Comparison of ENCODE assay signal across 24 cellular contexts in the genomic region with DNA sequence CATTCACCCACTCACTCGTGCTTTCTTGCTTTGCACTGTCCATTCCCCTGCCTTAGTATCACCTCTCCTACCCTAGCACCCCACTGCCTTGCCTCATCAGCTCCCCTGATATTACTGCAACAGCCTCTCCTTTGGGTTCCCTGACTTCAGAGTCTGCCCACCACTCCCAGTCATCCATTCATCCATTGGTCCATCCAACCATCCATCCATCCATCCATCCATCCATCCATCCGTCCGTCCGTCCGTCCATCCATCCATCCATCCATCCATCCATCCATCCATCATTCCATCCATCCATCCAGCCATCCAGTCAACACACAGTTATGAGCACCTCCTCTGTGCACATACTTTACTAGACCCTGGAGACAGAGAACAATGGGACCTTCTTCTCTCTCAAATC. TPM values are rescaled to one million over a fixed set of nuclear protein-coding genes. Genes with fewer than 3 reads are reported as not detected.
A peak's percentile ranks its signal among the peaks of the same experiment; 100 is the strongest.
DNase-seq lines count a peak whose midpoint lies in the region; ATAC-seq, FAIRE-seq and TF ChIP-seq lines count a peak whose summit lies in the region.
"Had no signal": no experiment of that assay in that cellular context is flagged by ENCODE, and none has a peak within 500 bp of the region (broad histone marks: within the 10 kb centered on the region; RNA-seq: fewer than 3 reads in every experiment).

No MANE protein-coding gene starts in this region.

- peak; percentile 27; the same call in 1 of the 2 replicates for TF ChIP-seq POLR2A in GM12878 (IDR thresholded peaks at IDR 0.05; ENCODE audit: low read depth, low read length)

- no peaks in the 10 kb centered on the region for H3K4me1 ChIP-seq in GM12878 (ENCODE audit: control insufficient read depth, insufficient read depth, low read length)
- H3K4me1 ChIP-seq: A549 had no signal

- peak overlapping the region; percentile 10 for H3K27ac Mint-ChIP-seq in activated T-cell treated with anti-CD3 and anti-CD28 coated beads, Interleukin-2, amount 50 U/mL, for 72 hours
- peak overlapping the region; percentile 29 for H3K27ac Mint-ChIP-seq in stimulated activated effector memory CD8-positive, alpha-beta T cell treated with anti-CD3 and anti-CD28 coated beads, Interleukin-12 subunit alpha, Interleukin-12 subunit beta, amount 100 ng/mL, for 72 hours
- no peak overlapping the region for H3K27ac Mint-ChIP-seq in stimulated activated memory B cell treated with anti-CD40 and anti-IgM and Interleukin-4, amounts not matched to agents 10 μg/mL and 1 μg/mL and 100 μg/mL, for 72 hours
- H3K27ac Mint-ChIP-seq: CD4-positive, CD25-positive, alpha-beta regulatory T cell had no signal

- no TSS peak for BruUV-seq in GM12878 (replicated peaks; lab: Mats Ljungman, UMichigan)

- RAD21 ChIA-PET in GM12878 (lab: Charles Lee; ENCODE audit: unreplicated experiment) = no interaction called here

- no peak for DNase-seq in activated T-cell treated with anti-CD3 and anti-CD28 coated beads, Interleukin-2, amount 50 U/mL, for 72 hours
- no peak for DNase-seq in activated T-cell treated with anti-CD3 and anti-CD28 coated beads, Interleukin-2, amount 50 U/mL, for 4 hours
- DNase-seq in GM12878 (ENCODE audit: low read depth, low spot score) (no peak), NCI-H2081 (lab: John Stamatoyannopoulos, UW) (no peak)
- DNase-seq in stimulated activated effector memory CD8-positive, alpha-beta T cell treated with anti-CD3 and anti-CD28 coated beads, Interleukin-12 subunit alpha, Interleukin-12 subunit beta, amount 100 ng/mL, for 72 hours (ENCODE audit: low spot score in 2 of 2) = no peak
- DNase-seq: CD4-positive, CD25-positive, alpha-beta regulatory T cell; DND-41; NCI-H1092 treated with DMSO at 0.1 percent for 48 hours; NCI-H1436 treated with DMSO at 0.1 percent for 48 hours; NCI-H2029; NCI-H226; NCI-H510A treated with DMSO at 0.1 percent for 48 hours; NCI-H748 treated with DMSO at 0.1 percent for 48 hours; RPMI8226; SHP77 had no signal

- in situ Hi-C loops in GM12878 (cut with MboI) = no loop called here

- FAIRE-seq in GM12878 (lab: Jason Lieb, UNC) = no peak
- FAIRE-seq: A549, GM12892, GM18507, H1 had no signal

- H3K27ac ChIP-seq in GM12878 (ENCODE audit: control insufficient read depth, insufficient read depth) = no peak overlapping the region
- H3K27ac ChIP-seq: A549, KMS-11, PC-9 had no signal

- no peaks in the 10 kb centered on the region for H4K20me1 ChIP-seq in GM12878 (ENCODE audit: control insufficient read depth, insufficient read depth)

- SMC1A ChIA-PET in GM12878 (lab: Charles Lee; ENCODE audit: uncharacterized antibody, unreplicated experiment) = interaction anchor here (1.4 kb wide), 1 partner anchor 11 kb away, joined by 4 read pairs; no protein-coding TSS in a partner anchor

- TF ChIP-seq RAD21 in GM12878 (IDR thresholded peaks at IDR 0.05; ENCODE audit: insufficient read depth, low read depth, low read length) = no peak

- no peak overlapping the region for H3K4me3 ChIP-seq in GM12878
- H3K4me3 ChIP-seq: A549, PC-9 had no signal

- no peak overlapping the region for H3K4me2 ChIP-seq in GM12878 (ENCODE audit: control insufficient read depth, insufficient read depth)
- H3K4me2 ChIP-seq: A549, KMS-11, PC-9 had no signal

- no peaks in the 10 kb centered on the region for H3K27me3 Mint-ChIP-seq in activated T-cell treated with anti-CD3 and anti-CD28 coated beads, Interleukin-2, amount 50 U/mL, for 72 hours (ENCODE audit: low read depth)
- no peaks in the 10 kb centered on the region for H3K27me3 Mint-ChIP-seq in activated T-cell treated with anti-CD3 and anti-CD28 coated beads, Interleukin-2, amount 50 U/mL, for 4 hours (ENCODE audit: low read depth)
- no peaks in the 10 kb centered on the region for H3K27me3 Mint-ChIP-seq in stimulated activated memory B cell treated with anti-CD40 and anti-IgM and Interleukin-4, amounts not matched to agents 10 μg/mL and 1 μg/mL and 100 μg/mL, for 72 hours
- H3K27me3 Mint-ChIP-seq: CD4-positive, CD25-positive, alpha-beta regulatory T cell had no signal

- CTCF ChIA-PET in GM12878 (lab: Yijun Ruan, JAX) = no interaction called here

- H3K36me3 ChIP-seq in GM12878 (ENCODE audit: control insufficient read depth in 2 of 2, insufficient read depth in 2 of 2, low read length in 1 of 2) = peaks cover 61 to 64% of the 10 kb centered on the region in 2 experiments

- peaks cover 25 to 61% of the 10 kb centered on the region in 2 donors for H3K36me3 Mint-ChIP-seq in activated T-cell treated with anti-CD3 and anti-CD28 coated beads, Interleukin-2, amount 50 U/mL, for 72 hours (ENCODE audit: insufficient read depth in 2 of 2)
- peaks cover 66% of the 10 kb centered on the region for H3K36me3 Mint-ChIP-seq in activated T-cell treated with anti-CD3 and anti-CD28 coated beads, Interleukin-2, amount 50 U/mL, for 4 hours (ENCODE audit: insufficient read depth)
- H3K36me3 Mint-ChIP-seq in stimulated activated effector memory CD8-positive, alpha-beta T cell treated with anti-CD3 and anti-CD28 coated beads, Interleukin-12 subunit alpha, Interleukin-12 subunit beta, amount 100 ng/mL, for 72 hours = peaks cover 100% of the 10 kb centered on the region
- peaks cover 91% of the 10 kb centered on the region for H3K36me3 Mint-ChIP-seq in stimulated activated memory B cell treated with anti-CD40 and anti-IgM and Interleukin-4, amounts not matched to agents 10 μg/mL and 1 μg/mL and 100 μg/mL, for 72 hours

- 0 out of 3 replicates have a peak, but pooled peaks have one; percentile 2 for TF ChIP-seq CTCF in GM12872 (IDR thresholded peaks at IDR 0.05; ENCODE audit: insufficient read depth, low read depth, low read length)
- TF ChIP-seq CTCF in GM12878 (IDR thresholded peaks at IDR 0.05 in 2 of 3, conservative IDR thresholded peaks at IDR 0.05 in 1 of 3; ENCODE audit: control insufficient read depth in 2 of 3, extremely low read depth in 1 of 3, insufficient read depth in 1 of 3, low read depth in 3 of 3, low read length in 3 of 3) = no peak

- H3K4me1 Mint-ChIP-seq in activated T-cell treated with anti-CD3 and anti-CD28 coated beads, Interleukin-2, amount 50 U/mL, for 72 hours (ENCODE audit: low read depth) = no peaks in the 10 kb centered on the region
- H3K4me1 Mint-ChIP-seq in activated T-cell treated with anti-CD3 and anti-CD28 coated beads, Interleukin-2, amount 50 U/mL, for 4 hours (ENCODE audit: low read depth) = no peaks in the 10 kb centered on the region
- peaks cover 36% of the 10 kb centered on the region for H3K4me1 Mint-ChIP-seq in stimulated activated effector memory CD8-positive, alpha-beta T cell treated with anti-CD3 and anti-CD28 coated beads, Interleukin-12 subunit alpha, Interleukin-12 subunit beta, amount 100 ng/mL, for 72 hours
- peaks cover 18% of the 10 kb centered on the region for H3K4me1 Mint-ChIP-seq in stimulated activated memory B cell treated with anti-CD40 and anti-IgM and Interleukin-4, amounts not matched to agents 10 μg/mL and 1 μg/mL and 100 μg/mL, for 72 hours

- no peak overlapping the region for H3K9ac ChIP-seq in GM12878 (ENCODE audit: control insufficient read depth, insufficient read depth, low read length)
- H3K9ac ChIP-seq: KMS-11 had no signal

- H3K27me3 ChIP-seq in GM12878 (replicated peaks in 1 of 2; ENCODE audit: control insufficient read depth in 2 of 2, insufficient read depth in 2 of 2, low read length in 1 of 2) = no peaks in the 10 kb centered on the region

- no peak overlapping the region for H3K4me3 Mint-ChIP-seq in activated T-cell treated with anti-CD3 and anti-CD28 coated beads, Interleukin-2, amount 50 U/mL, for 72 hours
- no peak overlapping the region for H3K4me3 Mint-ChIP-seq in activated T-cell treated with anti-CD3 and anti-CD28 coated beads, Interleukin-2, amount 50 U/mL, for 4 hours
- H3K4me3 Mint-ChIP-seq in stimulated activated effector memory CD8-positive, alpha-beta T cell treated with anti-CD3 and anti-CD28 coated beads, Interleukin-12 subunit alpha, Interleukin-12 subunit beta, amount 100 ng/mL, for 72 hours = no peak overlapping the region
- no peak overlapping the region for H3K4me3 Mint-ChIP-seq in stimulated activated memory B cell treated with anti-CD40 and anti-IgM and Interleukin-4, amounts not matched to agents 10 μg/mL and 1 μg/mL and 100 μg/mL, for 72 hours
- H3K4me3 Mint-ChIP-seq: CD4-positive, CD25-positive, alpha-beta regulatory T cell had no signal

- TF ChIP-seq EP300 in GM12878 (IDR thresholded peaks at IDR 0.05; ENCODE audit: borderline replicate concordance in 1 of 2, control insufficient read depth in 1 of 2, low read depth in 2 of 2, low read length in 2 of 2) = no peak

- H3K79me2 ChIP-seq in GM12878 (ENCODE audit: control insufficient read depth, insufficient read depth, low read length) = no peaks in the 10 kb centered on the region

- no peak for ATAC-seq in activated T-cell treated with anti-CD3 and anti-CD28 coated beads, Interleukin-2, amount 50 U/mL, for 72 hours (replicated peaks in 1 of 2)
- no peak for ATAC-seq in activated T-cell treated with anti-CD3 and anti-CD28 coated beads, Interleukin-2, amount 50 U/mL, for 4 hours
- no peak for ATAC-seq in GM12878
- no peak for ATAC-seq in stimulated activated effector memory CD8-positive, alpha-beta T cell treated with anti-CD3 and anti-CD28 coated beads, Interleukin-12 subunit alpha, Interleukin-12 subunit beta, amount 100 ng/mL, for 72 hours
- ATAC-seq in stimulated activated memory B cell treated with anti-CD40 and anti-IgM and Interleukin-4, amounts not matched to agents 10 μg/mL and 1 μg/mL and 100 μg/mL, for 72 hours = no peak
- ATAC-seq: A549, HCT116 had no signal

- POLR2A ChIA-PET in GM12878 (lab: Charles Lee) = no interaction called here

- H2AFZ ChIP-seq in GM12878 (ENCODE audit: control insufficient read depth, low read depth, low read length) = no peak overlapping the region
- H2AFZ ChIP-seq: PC-9 had no signal

- H3K9me3 Mint-ChIP-seq in activated T-cell treated with anti-CD3 and anti-CD28 coated beads, Interleukin-2, amount 50 U/mL, for 72 hours = peaks cover 0 to 2% of the 10 kb centered on the region in 2 donors
- no peaks in the 10 kb centered on the region for H3K9me3 Mint-ChIP-seq in activated T-cell treated with anti-CD3 and anti-CD28 coated beads, Interleukin-2, amount 50 U/mL, for 4 hours
- no peaks in the 10 kb centered on the region for H3K9me3 Mint-ChIP-seq in stimulated activated effector memory CD8-positive, alpha-beta T cell treated with anti-CD3 and anti-CD28 coated beads, Interleukin-12 subunit alpha, Interleukin-12 subunit beta, amount 100 ng/mL, for 72 hours
- peaks cover 4% of the 10 kb centered on the region for H3K9me3 Mint-ChIP-seq in stimulated activated memory B cell treated with anti-CD40 and anti-IgM and Interleukin-4, amounts not matched to agents 10 μg/mL and 1 μg/mL and 100 μg/mL, for 72 hours

- 77% methylated on average over 5 of the region's 5 CpGs for WGBS in GM12878 (ENCODE audit: insufficient coverage, insufficient replicate concordance, low lambda C conversion rate, missing lambda C conversion rate)

- intact Hi-C loops in GM12878 (cut with micrococcal nuclease; ENCODE audit: unreplicated experiment) = no loop called here

- H3K9me3 ChIP-seq in GM12878 (replicated peaks; ENCODE audit: control insufficient read depth, insufficient read depth, low read length) = no peaks in the 10 kb centered on the region; the same call in 2 of the 3 replicates
- H3K9me3 ChIP-seq: A549 had no signal

RNA-seq across cellular contexts. Expression of gene FAM83D, which starts 22.9 kb away (rescaled TPM):
- total RNA-seq in activated T-cell treated with anti-CD3 and anti-CD28 coated beads, Interleukin-2, amount 50 U/mL, for 72 hours = 10 to 100 TPM; 10.4 to 10.5 TPM
- 1 to 10 TPM; 1.3 to 1.9 (median 1.4) TPM for total RNA-seq in activated T-cell treated with anti-CD3 and anti-CD28 coated beads, Interleukin-2, amount 50 U/mL, for 4 hours
- total RNA-seq in GM12878 (2013; cell fraction: nucleolus; rRNA removed) = 14.1 and 16.3 TPM in 2 replicates
- total RNA-seq in GM12878 (2014; rRNA removed) (21.5 and 21.6 TPM in 2 replicates), GM12878 (2014; rRNA removed; fragmentation: Illumina TruSeq; extraction: Trizol) (12.7 and 13.6 TPM in 2 replicates), GM12878 (2021) (16.6 and 18.2 TPM in 2 replicates)
- 7.7 TPM for polyA plus RNA-seq in GM12878 (2011; ENCODE audit: low read depth)
- polyA plus RNA-seq in GM12878 (2011; rRNA removed) (32.4 and 34.8 TPM in 2 replicates), GM12878 (2014; fragmentation: Illumina TruSeq; extraction: Trizol) (19.7 and 20.2 TPM in 2 replicates), GM12878 (2014; fragmentation: Nextera tagmentation; extraction: Ambion mirVana) (1 to 10 TPM; 4.5 to 6.0 TPM), GM12878 (2014; rRNA removed) (17.4 and 19.1 TPM in 2 replicates), GM12878 (2016; fragmentation: Nextera tagmentation; extraction: Ambion mirVana) (10 to 100 TPM; 34.1 to 34.2 TPM)
- polyA plus RNA-seq in GM12878 (2011; cell fraction: cytosol; rRNA removed) = 28.1 and 32.3 TPM in 2 replicates
- 37.1 and 42.7 TPM in 2 replicates for polyA plus RNA-seq in GM12878 (2011; cell fraction: nucleus; rRNA removed)
- polyA plus RNA-seq in GM12878 (2012) = 9.5 and 10.5 TPM in 2 replicates
- 37.1 and 42.8 TPM in 2 replicates for polyA minus RNA-seq in GM12878 (2011; rRNA and poly(A)+ RNA removed)
- 13.1 and 15.3 TPM in 2 replicates for polyA minus RNA-seq in GM12878 (2011; cell fraction: cytosol; rRNA and poly(A)+ RNA removed)
- polyA minus RNA-seq in GM12878 (2011; cell fraction: nucleus; rRNA and poly(A)+ RNA removed) = 18.9 and 35.2 TPM in 2 replicates

RNA-seq across cellular contexts. Expression of gene DHX35, which starts 58.8 kb away (rescaled TPM):
- total RNA-seq in activated T-cell treated with anti-CD3 and anti-CD28 coated beads, Interleukin-2, amount 50 U/mL, for 72 hours = 10 to 100 TPM in 1 of 2 donors, 1 to 10 TPM in 1; 9.4 to 14.2 TPM
- total RNA-seq in activated T-cell treated with anti-CD3 and anti-CD28 coated beads, Interleukin-2, amount 50 U/mL, for 4 hours = 10 to 100 TPM; 14.3 to 17.2 (median 15.8) TPM
- 38.3 and 43.4 TPM in 2 replicates for total RNA-seq in GM12878 (2013; cell fraction: nucleolus; rRNA removed)
- total RNA-seq in GM12878 (2014; rRNA removed) (19.4 and 19.5 TPM in 2 replicates), GM12878 (2014; rRNA removed; fragmentation: Illumina TruSeq; extraction: Trizol) (12.7 and 14.2 TPM in 2 replicates), GM12878 (2021) (13.4 and 15.6 TPM in 2 replicates)
- polyA plus RNA-seq in GM12878 (2011; ENCODE audit: low read depth) = 5.0 TPM
- polyA plus RNA-seq in GM12878 (2011; rRNA removed) (18.6 and 21.6 TPM in 2 replicates), GM12878 (2014; fragmentation: Illumina TruSeq; extraction: Trizol) (18.0 and 21.9 TPM in 2 replicates), GM12878 (2014; fragmentation: Nextera tagmentation; extraction: Ambion mirVana) (1 to 10 TPM; 4.3 to 4.4 TPM), GM12878 (2014; rRNA removed) (16.0 and 16.1 TPM in 2 replicates), GM12878 (2016; fragmentation: Nextera tagmentation; extraction: Ambion mirVana) (10 to 100 TPM; 12.5 to 12.8 TPM)
- 20.5 and 20.7 TPM in 2 replicates for polyA plus RNA-seq in GM12878 (2011; cell fraction: cytosol; rRNA removed)
- 40.3 and 43.3 TPM in 2 replicates for polyA plus RNA-seq in GM12878 (2011; cell fraction: nucleus; rRNA removed)
- 7.0 and 7.1 TPM in 2 replicates for polyA plus RNA-seq in GM12878 (2012)
- 22.2 and 22.5 TPM in 2 replicates for polyA minus RNA-seq in GM12878 (2011; rRNA and poly(A)+ RNA removed)
- 4.4 and 5.5 TPM in 2 replicates for polyA minus RNA-seq in GM12878 (2011; cell fraction: cytosol; rRNA and poly(A)+ RNA removed)
- polyA minus RNA-seq in GM12878 (2011; cell fraction: nucleus; rRNA and poly(A)+ RNA removed) = 13.9 and 20.0 TPM in 2 replicates
